17 cellular contexts compared by ENCODE assay signal in genomic region chr9:87065981-87066380, GRCh38.
DNase-seq lines count a peak whose midpoint lies in the region; TF ChIP-seq lines count a peak whose summit lies in the region.
"Had no signal": no experiment of that assay in that cellular context is flagged by ENCODE, and none has a peak within 500 bp of the region (broad histone marks: within the 10 kb centered on the region; RNA-seq: fewer than 3 reads in every experiment).

No MANE protein-coding gene starts in this region.

- H3K27me3 ChIP-seq in adrenal gland = no peaks in the 10 kb centered on the region

- H3K4me3 Mint-ChIP-seq in activated T-helper 1 cell treated with anti-CD3 and anti-CD28 coated beads, Interleukin-12 subunit alpha, Interleukin-12 subunit beta, Interleukin-2, Interleukin-4 antibody, amounts not matched to agents 30 ng/mL and 10 ng/mL and 1 ng/mL, durations not matched to agents 14 hours and 24 hours and 36 hours = no peak overlapping the region
- H3K4me3 Mint-ChIP-seq: B cell had no signal

- no peak overlapping the region for H3K27ac ChIP-seq in adrenal gland
- H3K27ac ChIP-seq: SK-N-MC had no signal

- H3K9me3 Mint-ChIP-seq in activated T-helper 1 cell treated with anti-CD3 and anti-CD28 coated beads, Interleukin-12 subunit alpha, Interleukin-12 subunit beta, Interleukin-2, Interleukin-4 antibody, amounts not matched to agents 30 ng/mL and 10 ng/mL and 1 ng/mL, durations not matched to agents 14 hours and 24 hours and 36 hours = no peaks in the 10 kb centered on the region

- no peak for TF ChIP-seq CTCF in adrenal gland (IDR thresholded peaks at IDR 0.05)

- intact Hi-C loops in activated T-helper 1 cell treated with anti-CD3 and anti-CD28 coated beads, Interleukin-12 subunit alpha, Interleukin-12 subunit beta, Interleukin-2, Interleukin-4 antibody, amounts not matched to agents 30 ng/mL and 10 ng/mL and 1 ng/mL, durations not matched to agents 14 hours and 24 hours and 36 hours (cut with micrococcal nuclease) = no loop called here
- intact Hi-C loops in adrenal gland (cut with DNase I) = no loop called here

- H3K4me1 ChIP-seq in adrenal gland (replicated peaks in 1 of 2) = peaks cover 0 to 3% of the 10 kb centered on the region in 2 donors

- H3K4me3 ChIP-seq in adrenal gland = no peak overlapping the region
- H3K4me3 ChIP-seq: K562, SK-N-MC had no signal

- 84 to 88% (median 86%) methylated on average over 4 of the region's 4 CpGs for WGBS in adrenal gland, 4 donors

- no peaks in the 10 kb centered on the region for H3K36me3 Mint-ChIP-seq in activated T-helper 1 cell treated with anti-CD3 and anti-CD28 coated beads, Interleukin-12 subunit alpha, Interleukin-12 subunit beta, Interleukin-2, Interleukin-4 antibody, amounts not matched to agents 30 ng/mL and 10 ng/mL and 1 ng/mL, durations not matched to agents 14 hours and 24 hours and 36 hours (ENCODE audit: low read depth)

- H3K36me3 ChIP-seq in adrenal gland (replicated peaks in 1 of 2) = no peaks in the 10 kb centered on the region

- H3K4me1 Mint-ChIP-seq in activated T-helper 1 cell treated with anti-CD3 and anti-CD28 coated beads, Interleukin-12 subunit alpha, Interleukin-12 subunit beta, Interleukin-2, Interleukin-4 antibody, amounts not matched to agents 30 ng/mL and 10 ng/mL and 1 ng/mL, durations not matched to agents 14 hours and 24 hours and 36 hours (ENCODE audit: low read depth) = no peaks in the 10 kb centered on the region
- H3K4me1 Mint-ChIP-seq: B cell had no signal

- TF ChIP-seq POLR2A in adrenal gland (IDR thresholded peaks at IDR 0.05) = no peak

- no peaks in the 10 kb centered on the region for H3K27me3 Mint-ChIP-seq in activated T-helper 1 cell treated with anti-CD3 and anti-CD28 coated beads, Interleukin-12 subunit alpha, Interleukin-12 subunit beta, Interleukin-2, Interleukin-4 antibody, amounts not matched to agents 30 ng/mL and 10 ng/mL and 1 ng/mL, durations not matched to agents 14 hours and 24 hours and 36 hours (ENCODE audit: insufficient read depth)
- H3K27me3 Mint-ChIP-seq: B cell had no signal

- no peaks in the 10 kb centered on the region for H3K9me3 ChIP-seq in adrenal gland (replicated peaks in 1 of 3)

- no peak overlapping the region for H3K27ac Mint-ChIP-seq in activated T-helper 1 cell treated with anti-CD3 and anti-CD28 coated beads, Interleukin-12 subunit alpha, Interleukin-12 subunit beta, Interleukin-2, Interleukin-4 antibody, amounts not matched to agents 30 ng/mL and 10 ng/mL and 1 ng/mL, durations not matched to agents 14 hours and 24 hours and 36 hours
- H3K27ac Mint-ChIP-seq: B cell had no signal

- DNase-seq in GM04504 (ENCODE audit: low read depth) = peak; percentile 13
- DNase-seq in amniotic epithelial cell (ENCODE audit: low read depth) = peak; percentile 55
- peak; percentile 65 for DNase-seq in iris pigment epithelial cell (ENCODE audit: low read depth)
- no peak for DNase-seq in H4 (ENCODE audit: low spot score)
- no peak for DNase-seq in activated T-helper 1 cell treated with anti-CD3 and anti-CD28 coated beads, Interleukin-12 subunit alpha, Interleukin-12 subunit beta, Interleukin-2, Interleukin-4 antibody, amounts not matched to agents 30 ng/mL and 10 ng/mL and 1 ng/mL, durations not matched to agents 14 hours and 24 hours and 36 hours (ENCODE audit: low spot score)
- DNase-seq in adrenal gland = no peak
- DNase-seq in kidney glomerular epithelial cell (lab: John Stamatoyannopoulos, UW) = no peak
- DNase-seq: DMS79 treated with DMSO at 0.1 percent for 48 hours, GOT3, MV-4-11, NCI-H1694 treated with DMSO at 0.1 percent for 48 hours, NCI-H510A, NCI-H774, Right ventricle myocardium superior had no signal

Comparison
In these comparisons a context has a peak if more than half of its experiments do, and no peak if none do; other contexts are left out.
1. DNase-seq: peak in GM04504 (single experiment), amniotic epithelial cell (single experiment) and iris pigment epithelial cell (single experiment); none in H4 (single experiment), activated T-helper 1 cell treated with anti-CD3 and anti-CD28 coated beads, Interleukin-12 subunit alpha, Interleukin-12 subunit beta, Interleukin-2, Interleukin-4 antibody, amounts not matched to agents 30 ng/mL and 10 ng/mL and 1 ng/mL, durations not matched to agents 14 hours and 24 hours and 36 hours (single experiment), adrenal gland (0 of 7) and kidney glomerular epithelial cell (single experiment).